ENCODE assay signal across 8 cellular contexts in the genomic region with DNA sequence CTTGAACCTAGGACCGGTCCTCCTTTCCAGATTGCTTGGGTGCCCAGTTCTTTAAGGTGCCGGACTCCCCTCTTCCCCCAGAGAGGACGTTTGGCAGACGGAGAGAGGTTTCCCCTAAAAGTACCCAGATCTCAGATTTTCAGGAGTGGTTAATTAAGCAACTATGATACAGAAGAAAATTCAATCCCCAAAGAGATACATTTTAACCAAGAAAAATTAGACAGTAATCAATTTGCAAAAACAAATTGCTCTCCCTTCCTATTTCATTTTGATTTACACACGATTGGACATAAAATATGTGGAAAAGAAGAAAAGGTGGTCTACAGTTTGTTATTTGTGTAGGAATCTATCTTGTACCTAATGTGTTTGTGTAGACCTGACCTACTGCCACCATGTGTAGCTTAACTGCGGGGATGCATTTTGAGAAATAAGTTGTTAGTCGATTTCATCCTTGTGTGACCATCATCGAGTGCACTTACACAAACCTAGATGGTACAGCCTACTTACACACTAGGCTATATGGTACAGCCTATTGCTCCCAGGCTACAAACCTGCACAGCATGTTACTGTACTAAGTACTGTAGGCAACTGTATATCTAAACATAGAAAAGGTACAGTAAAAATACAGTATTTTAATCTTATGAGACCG. TPM values are rescaled to one million over a fixed set of nuclear protein-coding genes. Genes with fewer than 3 reads are reported as not detected.
DNase-seq lines count a peak whose midpoint lies in the region; ATAC-seq and TF ChIP-seq lines count a peak whose summit lies in the region.

No MANE protein-coding gene starts in this region.

- CTCF ChIA-PET in activated CD4-positive, alpha-beta T cell treated with anti-CD3 and anti-CD28 coated beads for 36 hours (lab: Charles Lee) = interaction anchor here (1.0 to 4.6 kb wide), 6 partner anchors 9 to 312 kb away, joined by 3 to 27 read pairs (median 6); no protein-coding TSS in a partner anchor

- peak overlapping the region; percentile 94 for H3K27ac Mint-ChIP-seq in activated CD4-positive, alpha-beta T cell treated with anti-CD3 and anti-CD28 coated beads for 36 hours

- DNase-seq in activated CD4-positive, alpha-beta T cell treated with anti-CD3 and anti-CD28 coated beads for 36 hours = no peak
- DNase-seq in activated CD4-positive, alpha-beta T cell treated with anti-CD3 and anti-CD28 coated beads for 4 hours = no peak
- DNase-seq in SK-N-MC (ENCODE audit: low read depth, low spot score) (no peak), fibroblast of mammary gland (ENCODE audit: low read depth) (peak; percentile 10), retinal pigment epithelial cell (ENCODE audit: low read depth) (no peak), caudate nucleus (lab: John Stamatoyannopoulos, UW) (no peak)
- DNase-seq in stimulated activated CD4-positive, alpha-beta T cell treated with anti-CD3 and anti-CD28 coated beads, Interleukin-4, amount 100 ng/mL, for 1 hour = no peak

- H3K27ac ChIP-seq in SK-N-MC = no peak overlapping the region
- H3K27ac ChIP-seq in caudate nucleus (ENCODE audit: low read depth, low read length) = no peak overlapping the region

- H3K27me3 Mint-ChIP-seq in activated CD4-positive, alpha-beta T cell treated with anti-CD3 and anti-CD28 coated beads for 36 hours = no peaks in the 10 kb centered on the region

- H3K9me3 ChIP-seq in SK-N-MC (ENCODE audit: low read depth, low read length) = no peaks in the 10 kb centered on the region

- peaks cover 36% of the 10 kb centered on the region for H3K36me3 Mint-ChIP-seq in activated CD4-positive, alpha-beta T cell treated with anti-CD3 and anti-CD28 coated beads for 36 hours (ENCODE audit: low read depth)

- peak overlapping the region; percentile 93 for H3K9ac ChIP-seq in SK-N-MC (ENCODE audit: insufficient read length)

- peaks cover 42% of the 10 kb centered on the region for H3K36me3 ChIP-seq in SK-N-MC (ENCODE audit: insufficient read depth, low read length)

- no peaks in the 10 kb centered on the region for H3K9me3 Mint-ChIP-seq in activated CD4-positive, alpha-beta T cell treated with anti-CD3 and anti-CD28 coated beads for 36 hours (ENCODE audit: low read depth)

- no peak for TF ChIP-seq CTCF in fibroblast of mammary gland (conservative IDR thresholded peaks at IDR 0.05; ENCODE audit: control insufficient read depth, insufficient read depth, low read depth, low read length)
- no peak for TF ChIP-seq CTCF in retinal pigment epithelial cell (conservative IDR thresholded peaks at IDR 0.05; ENCODE audit: low read depth, low read length)

- intact Hi-C loops in activated CD4-positive, alpha-beta T cell treated with anti-CD3 and anti-CD28 coated beads for 36 hours (cut with DNase I, micrococcal nuclease) = loop anchor here in 1 of 2 experiments (1.0 to 10.0 kb wide), 7 partner anchors 186 to 1277 kb away; partner anchors contain the start of genes CDC7, RPL5 and ZNF644

- H3K4me3 ChIP-seq in SK-N-MC (peak overlapping the region; percentile 96), fibroblast of mammary gland (ENCODE audit: control insufficient read depth, low read depth, low read length) (peak overlapping the region; percentile 88), retinal pigment epithelial cell (ENCODE audit: low read length) (peak overlapping the region; percentile 85)

- peaks cover 31% of the 10 kb centered on the region for H3K4me1 Mint-ChIP-seq in activated CD4-positive, alpha-beta T cell treated with anti-CD3 and anti-CD28 coated beads for 36 hours

- POLR2A ChIA-PET in activated CD4-positive, alpha-beta T cell treated with anti-CD3 and anti-CD28 coated beads for 36 hours (lab: Charles Lee) = interaction anchor here (0.9 kb wide), 1 partner anchor 186 kb away, joined by 5 read pairs; no protein-coding TSS in a partner anchor

- no peak for ATAC-seq in activated CD4-positive, alpha-beta T cell treated with anti-CD3 and anti-CD28 coated beads for 36 hours
- ATAC-seq in HG03442 (IDR thresholded peaks at IDR 0.05; ENCODE audit: unreplicated experiment) = no peak

- H3K4me3 Mint-ChIP-seq in activated CD4-positive, alpha-beta T cell treated with anti-CD3 and anti-CD28 coated beads for 36 hours = peak overlapping the region; percentile 84

RNA-seq across cellular contexts. Expression of gene RPAP2, which starts 0.7 kb away (rescaled TPM):
- total RNA-seq in activated CD4-positive, alpha-beta T cell treated with anti-CD3 and anti-CD28 coated beads for 36 hours = 10 to 100 TPM; 33.4 to 39.0 TPM

RNA-seq across cellular contexts. Expression of gene GLMN, which starts 0.8 kb away (rescaled TPM):
- 10 to 100 TPM; 10.8 to 17.6 TPM for total RNA-seq in activated CD4-positive, alpha-beta T cell treated with anti-CD3 and anti-CD28 coated beads for 36 hours
